1 cellular context compared by ENCODE assay signal in genomic region chr14:103594265-103594664, GRCh38.
TF ChIP-seq lines count a peak whose summit lies in the region.

No MANE protein-coding gene starts in this region.

TF ChIP-seq in GM23338, 12 proteins besides CTCF, POLR2A, EP300 and RAD21 (continued from another document):
- TF ChIP-seq REST (IDR thresholded peaks at IDR 0.05; ENCODE audit: unreplicated experiment) = no peak
- TF ChIP-seq ETS1 (IDR thresholded peaks at IDR 0.05) = no peak
- TF ChIP-seq ZNF331 (CRISPR knock-in tag; IDR thresholded peaks at IDR 0.05; ENCODE audit: low read depth) = no peak
- no peak for TF ChIP-seq EZH2phosphoT487 (IDR thresholded peaks at IDR 0.05; ENCODE audit: unreplicated experiment)
TF ChIP-seq in GM23338: peak in this region for 0.
